In the genomic region with DNA sequence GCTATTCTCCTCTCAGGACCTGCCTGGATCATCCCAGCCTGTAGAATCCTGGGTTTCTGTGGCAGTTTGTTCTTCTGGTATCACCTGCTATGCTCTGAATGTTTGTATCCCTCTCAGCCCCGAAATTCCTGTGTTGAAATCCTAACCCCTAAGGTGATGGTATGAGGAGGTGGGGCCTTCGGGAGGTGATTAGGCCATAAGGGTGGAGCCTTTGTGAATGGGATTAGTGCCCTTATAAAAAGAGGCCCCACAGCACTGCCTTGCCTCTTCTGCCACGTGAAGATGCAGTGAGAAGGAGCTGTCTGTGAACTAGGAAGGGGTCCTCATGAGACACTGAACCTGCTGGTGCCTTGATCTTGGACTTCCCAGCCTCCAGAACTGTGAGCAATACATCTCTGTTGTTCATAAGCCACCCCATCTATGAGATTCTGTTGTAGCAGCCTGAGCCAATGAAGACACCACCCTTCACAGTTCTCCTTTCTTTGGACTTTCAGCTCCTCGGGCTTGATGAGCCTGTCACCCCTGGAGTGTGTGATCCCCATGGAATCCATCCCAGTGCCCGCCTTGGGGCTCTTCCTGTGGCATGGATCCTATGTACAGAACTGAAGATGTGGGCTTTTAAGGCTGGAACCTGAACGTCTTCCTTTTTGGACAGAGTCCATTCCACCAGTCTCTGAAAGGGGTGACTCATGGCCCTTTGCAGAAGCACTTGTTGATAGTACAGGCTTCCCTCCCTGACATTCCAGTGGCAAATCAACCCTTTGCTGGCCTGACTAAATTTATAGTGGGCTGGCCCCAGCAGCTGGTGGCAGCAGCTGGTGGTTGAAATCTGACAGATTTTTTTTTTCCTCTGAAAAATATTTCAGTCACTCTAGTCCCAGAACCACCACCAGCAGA, we compare ENCODE assay signal across 8 cellular contexts.
DNase-seq lines count a peak whose midpoint lies in the region; ATAC-seq and TF ChIP-seq lines count a peak whose summit lies in the region.

No MANE protein-coding gene starts in this region.

- H3K27me3 Mint-ChIP-seq in osteocyte (ENCODE audit: unreplicated experiment): no peaks in the 10 kb centered on the region

- ATAC-seq in GM18511 (IDR thresholded peaks at IDR 0.05; ENCODE audit: unreplicated experiment): no peak
- ATAC-seq in GM18873 (IDR thresholded peaks at IDR 0.05; ENCODE audit: low FRiP score, unreplicated experiment): no peak

- peaks cover 3% of the 10 kb centered on the region for H3K9me3 Mint-ChIP-seq in osteocyte (ENCODE audit: unreplicated experiment)

- peaks cover 52% of the 10 kb centered on the region for H3K4me1 Mint-ChIP-seq in osteocyte (ENCODE audit: unreplicated experiment)

- H3K36me3 Mint-ChIP-seq in osteocyte (ENCODE audit: unreplicated experiment): peaks cover 4% of the 10 kb centered on the region

- DNase-seq in DMS 273 treated with DMSO at 0.1 percent for 48 hours (lab: John Stamatoyannopoulos, UW) (peak; percentile 48), RPMI7951 (ENCODE audit: low read depth) (peak; percentile 96), fibroblast of the conjunctiva (ENCODE audit: low read depth) (peak; percentile 72), osteocyte (ENCODE audit: extremely low spot score, unreplicated experiment) (no peak), G401 (ENCODE audit: low spot score) (no peak), ecto neural progenitor cell (ENCODE audit: low spot score) (no peak)

- in situ Hi-C loops in G401 (cut with HindIII; ENCODE audit: low sequenced_read_pairs): no loop called here

- TF ChIP-seq CTCF in osteocyte (IDR thresholded peaks at IDR 0.05): no peak

- peak overlapping the region; percentile 70 for H3K4me3 Mint-ChIP-seq in osteocyte (ENCODE audit: unreplicated experiment)

- H3K27ac Mint-ChIP-seq in osteocyte (ENCODE audit: unreplicated experiment): peak overlapping the region; percentile 97

Comparison
In these comparisons a context has a peak if more than half of its experiments do, and no peak if none do; other contexts are left out.
1. DNase-seq: peak in DMS 273 treated with DMSO at 0.1 percent for 48 hours (single experiment), RPMI7951 (single experiment) and fibroblast of the conjunctiva (single experiment); none in osteocyte (single experiment), G401 (single experiment) and ecto neural progenitor cell (single experiment).